Comparison of ENCODE assay signal across 16 cellular contexts in the genomic region with DNA sequence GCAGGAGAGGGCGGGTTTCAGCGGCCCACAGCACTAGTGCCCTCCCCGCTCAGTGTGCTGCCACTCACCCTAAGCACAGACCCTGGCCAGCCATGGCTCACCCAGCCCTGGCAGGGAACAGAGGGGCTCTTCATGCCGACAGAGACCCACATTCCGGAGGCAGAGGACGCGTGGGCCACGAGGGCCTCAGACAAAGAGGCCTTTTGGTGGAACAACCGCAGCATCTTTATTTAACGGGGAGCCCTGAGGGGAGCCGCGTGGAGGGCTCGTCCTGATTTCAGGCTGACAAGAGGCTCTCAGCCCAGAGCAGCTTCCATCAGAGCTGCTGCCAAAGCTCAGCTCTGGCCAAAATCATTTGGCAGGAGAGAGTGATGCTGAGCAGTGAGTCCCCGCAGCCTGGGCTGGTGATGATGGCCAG.
DNase-seq lines count a peak whose midpoint lies in the region; ATAC-seq and TF ChIP-seq lines count a peak whose summit lies in the region.
"Had no signal": no experiment of that assay in that cellular context is flagged by ENCODE, and none has a peak within 500 bp of the region (broad histone marks: within the 10 kb centered on the region; RNA-seq: fewer than 3 reads in every experiment).

No MANE protein-coding gene starts in this region.

- no peak overlapping the region for H3K27ac ChIP-seq in right atrium auricular region
- peak overlapping the region in 6 of 12 donors; percentile 3 to 64 (median 48) for H3K27ac ChIP-seq in heart left ventricle
- H3K27ac ChIP-seq in neuronal stem cell (replicated peaks; ENCODE audit: low read length), result no peak overlapping the region
- H3K27ac ChIP-seq in tibial artery, result no peak overlapping the region
- H3K27ac ChIP-seq: A549, parathyroid adenoma, PC-9 had no signal

- peak; percentile 95 for ATAC-seq in Right ventricle myocardium superior (ENCODE audit: poor library complexity)
- peak; percentile 84 to 91 (median 89) for ATAC-seq in heart left ventricle
- no peak for ATAC-seq in GM18517 (IDR thresholded peaks at IDR 0.05; ENCODE audit: unreplicated experiment)
- ATAC-seq: A549, T-cell had no signal

- H2BK12ac ChIP-seq in neuronal stem cell (ENCODE audit: low read length), result no peak overlapping the region

- H3K14ac ChIP-seq in neuronal stem cell (ENCODE audit: low read length), result no peak overlapping the region

- no peak overlapping the region for H3K4me3 ChIP-seq in right atrium auricular region
- H3K4me3 ChIP-seq in heart left ventricle, result no peak overlapping the region
- H3K4me3 ChIP-seq in neuronal stem cell (ENCODE audit: low read length in 2 of 2), result no peak overlapping the region
- no peak overlapping the region for H3K4me3 ChIP-seq in tibial artery
- H3K4me3 ChIP-seq: A549, PC-9 had no signal

- H2BK5ac ChIP-seq in neuronal stem cell (ENCODE audit: low read length), result no peak overlapping the region

- 39 to 57% (median 46%) methylated on average over 13 to 14 of the region's 14 CpGs for WGBS in heart left ventricle, 4 donors
- WGBS in neuronal stem cell (ENCODE audit: extremely low coverage in 2 of 2, insufficient read length in 2 of 2, insufficient replicate concordance in 1 of 2), 2 donors, result no CpG with 5 or more reads among the region's 14 CpGs

- no peak overlapping the region for H3K4ac ChIP-seq in neuronal stem cell (ENCODE audit: low read length)

- no peak overlapping the region for H2BK15ac ChIP-seq in neuronal stem cell (ENCODE audit: low read length)

- intact Hi-C loops in Right ventricle myocardium superior (cut with DNase I) (no loop called here), heart left ventricle (cut with DNase I) (no loop called here), tibial artery (cut with DNase I; ENCODE audit: low total_unique reads) (no loop called here)

- H3K9me3 ChIP-seq in right atrium auricular region (no peaks in the 10 kb centered on the region), heart left ventricle (no peaks in the 10 kb centered on the region), neuronal stem cell (replicated peaks in 1 of 2; ENCODE audit: control insufficient read depth in 2 of 2, insufficient read depth in 1 of 2, low read depth in 1 of 2, low read length in 2 of 2) (no peaks in the 10 kb centered on the region), tibial artery (no peaks in the 10 kb centered on the region)
- H3K9me3 ChIP-seq: A549 had no signal

- H2AK5ac ChIP-seq in neuronal stem cell (ENCODE audit: low read depth, low read length), result peak overlapping the region; percentile 77

- H3K23ac ChIP-seq in neuronal stem cell (ENCODE audit: low read depth, low read length, poor library complexity), result no peak overlapping the region

- TF ChIP-seq CTCF in right atrium auricular region (IDR thresholded peaks at IDR 0.05), result no peak
- TF ChIP-seq CTCF in heart left ventricle (IDR thresholded peaks at IDR 0.05), result no peak
- TF ChIP-seq CTCF in tibial artery (IDR thresholded peaks at IDR 0.05), result no peak

- H3K4me1 ChIP-seq in right atrium auricular region, result peaks cover 0 to 16% of the 10 kb centered on the region in 2 donors
- H3K4me1 ChIP-seq in heart left ventricle, result peaks cover 0 to 17% (median 7%) of the 10 kb centered on the region in 12 donors
- peaks cover 0 to 3% of the 10 kb centered on the region in 2 donors for H3K4me1 ChIP-seq in neuronal stem cell (ENCODE audit: control insufficient read depth in 2 of 2, insufficient read depth in 1 of 2, low read depth in 1 of 2, low read length in 2 of 2)
- peaks cover 0 to 8% (median 0%) of the 10 kb centered on the region in 4 donors for H3K4me1 ChIP-seq in tibial artery
- H3K4me1 ChIP-seq: parathyroid adenoma had no signal

- H2BK120ac ChIP-seq in neuronal stem cell (ENCODE audit: low read depth, low read length), result peak overlapping the region; percentile 57

- no peak overlapping the region for H3K4me2 ChIP-seq in neuronal stem cell (ENCODE audit: insufficient read depth, low read length, poor library complexity, severe bottlenecking)
- H3K4me2 ChIP-seq: A549, PC-9 had no signal

- H3K79me1 ChIP-seq in neuronal stem cell (ENCODE audit: low read depth, low read length), result peaks cover 2% of the 10 kb centered on the region

- DNase-seq in Right ventricle myocardium superior, result peak; percentile 76
- no peak for DNase-seq in right atrium auricular region (ENCODE audit: low spot score)
- DNase-seq in heart left ventricle, result peak; percentile 53 to 72 (median 58)
- no peak for DNase-seq in neuronal stem cell (ENCODE audit: low spot score)
- DNase-seq in iPS-NIHi11 (ENCODE audit: low spot score), result no peak
- DNase-seq in AML-193 (lab: John Stamatoyannopoulos, UW), result no peak
- DNase-seq in tibial artery, result no peak
- DNase-seq: amniotic stem cell, Kasumi-1, NCI-H1694, NCI-H524 treated with DMSO at 0.1 percent for 48 hours, PC-9, T-cell had no signal

- H2AFZ ChIP-seq in neuronal stem cell (ENCODE audit: low read length), result no peak overlapping the region
- H2AFZ ChIP-seq: parathyroid adenoma, PC-9 had no signal

- H4K91ac ChIP-seq in neuronal stem cell (ENCODE audit: low read depth, low read length, poor library complexity), result no peak overlapping the region

- peak overlapping the region; percentile 17 for H3K9ac ChIP-seq in neuronal stem cell (ENCODE audit: low read depth, low read length, poor library complexity)
- H3K9ac ChIP-seq: parathyroid adenoma had no signal

- no peaks in the 10 kb centered on the region for H3K36me3 ChIP-seq in right atrium auricular region
- H3K36me3 ChIP-seq in heart left ventricle, result peaks cover 0 to 17% (median 12%) of the 10 kb centered on the region in 9 donors
- peaks cover 0 to 20% of the 10 kb centered on the region in 2 donors for H3K36me3 ChIP-seq in neuronal stem cell (replicated peaks in 1 of 2; ENCODE audit: control insufficient read depth in 2 of 2, insufficient read depth in 2 of 2, low read length in 2 of 2)
- H3K36me3 ChIP-seq in tibial artery, result peaks cover 0 to 12% (median 11%) of the 10 kb centered on the region in 3 donors

- no peak for TF ChIP-seq POLR2A in heart left ventricle (IDR thresholded peaks at IDR 0.05)

- no peak overlapping the region for H4K8ac ChIP-seq in neuronal stem cell (ENCODE audit: low read depth, low read length)

- H3K18ac ChIP-seq in neuronal stem cell (ENCODE audit: low read length), result peak overlapping the region; percentile 89

- H3K27me3 ChIP-seq in right atrium auricular region, result no peaks in the 10 kb centered on the region
- no peaks in the 10 kb centered on the region for H3K27me3 ChIP-seq in heart left ventricle
- H3K27me3 ChIP-seq in neuronal stem cell (ENCODE audit: control insufficient read depth in 3 of 3, insufficient read depth in 3 of 3, low read depth in 1 of 3, low read length in 3 of 3), result no peaks in the 10 kb centered on the region
- no peaks in the 10 kb centered on the region for H3K27me3 ChIP-seq in tibial artery

Comparison
In these comparisons a context has a peak if more than half of its experiments do, and no peak if none do; other contexts are left out.
1. DNase-seq: peak in Right ventricle myocardium superior (single experiment) and heart left ventricle (5 of 5); none in right atrium auricular region (single experiment), neuronal stem cell (single experiment), iPS-NIHi11 (single experiment), AML-193 (0 of 2) and tibial artery (0 of 2).